Comparison of ENCODE assay signal across 12 cellular contexts in genomic region chr3:44468572-44469520, GRCh38. TPM values are rescaled to one million over a fixed set of nuclear protein-coding genes. Genes with fewer than 3 reads are reported as not detected.
DNase-seq lines count a peak whose midpoint lies in the region; ATAC-seq, FAIRE-seq and TF ChIP-seq lines count a peak whose summit lies in the region.
"Had no signal": no experiment of that assay in that cellular context is flagged by ENCODE, and none has a peak within 500 bp of the region (broad histone marks: within the 10 kb centered on the region; RNA-seq: fewer than 3 reads in every experiment).

No MANE protein-coding gene starts in this region.

- H3K4me2 ChIP-seq in K562 (ENCODE audit: insufficient read depth, low read length) (peak overlapping the region; percentile 64), mesenchymal stem cell (ENCODE audit: low read length, poor library complexity, severe bottlenecking) (peak overlapping the region; percentile 21)

- WGBS in K562 (ENCODE audit: insufficient coverage, low coverage, missing lambda C conversion rate): 19% methylated on average over 10 of the region's 10 CpGs
- 59% methylated on average over 10 of the region's 10 CpGs for WGBS in mesenchymal stem cell

- no peak overlapping the region for H2BK5ac ChIP-seq in mesenchymal stem cell (ENCODE audit: low read depth, low read length, poor library complexity, severe bottlenecking)

- H2AK5ac ChIP-seq in mesenchymal stem cell (ENCODE audit: low read length, severe bottlenecking): no peak overlapping the region

- H3K27me3 ChIP-seq in HUES6 (ENCODE audit: control insufficient read depth, insufficient read depth, low read length): no peaks in the 10 kb centered on the region
- no peaks in the 10 kb centered on the region for H3K27me3 ChIP-seq in K562 (ENCODE audit: control insufficient read depth in 2 of 2, insufficient read depth in 2 of 2, low read length in 2 of 2)
- no peaks in the 10 kb centered on the region for H3K27me3 ChIP-seq in mesenchymal stem cell (ENCODE audit: control insufficient read depth in 1 of 2, insufficient read depth in 1 of 2, low read length in 2 of 2)
- H3K27me3 ChIP-seq: sigmoid colon, SJSA1 had no signal

- no peaks in the 10 kb centered on the region for H3K9me1 ChIP-seq in K562 (ENCODE audit: control insufficient read depth, insufficient read depth, low read length)

- H3K14ac ChIP-seq in mesenchymal stem cell (ENCODE audit: low read length in 2 of 2): no peak overlapping the region

- no peak for TF ChIP-seq RAD21 in K562 (CRISPR knock-in tag; conservative IDR thresholded peaks at IDR 0.05 in 1 of 2, IDR thresholded peaks at IDR 0.05 in 1 of 2)

- H3K4me3 ChIP-seq in HUES6 (ENCODE audit: low read depth, low read length): no peak overlapping the region
- H3K4me3 ChIP-seq in K562: no peak overlapping the region
- H3K4me3 ChIP-seq in mesenchymal stem cell (ENCODE audit: insufficient read depth in 1 of 2, low read depth in 1 of 2, low read length in 2 of 2): peak overlapping the region in 1 of 2 experiments; percentile 8
- H3K4me3 ChIP-seq: sigmoid colon, SJSA1 had no signal

- no peak overlapping the region for H4K8ac ChIP-seq in mesenchymal stem cell (ENCODE audit: low read length)

- H2BK120ac ChIP-seq in mesenchymal stem cell (ENCODE audit: low read depth, low read length): no peak overlapping the region

- peaks cover 11% of the 10 kb centered on the region for H3K4me1 ChIP-seq in HUES6 (ENCODE audit: control insufficient read depth, insufficient read depth, low read length)
- H3K4me1 ChIP-seq in K562 (replicated peaks in 1 of 2; ENCODE audit: control insufficient read depth in 2 of 2, insufficient read depth in 2 of 2, low read length in 2 of 2): peaks cover 23 to 50% of the 10 kb centered on the region in 2 experiments
- peaks cover 3% of the 10 kb centered on the region for H3K4me1 ChIP-seq in mesenchymal stem cell (ENCODE audit: control insufficient read depth, insufficient read depth, low read depth, low read length)
- H3K4me1 ChIP-seq: SJSA1 had no signal

- TF ChIP-seq CTCF in K562 (IDR thresholded peaks at IDR 0.05 in 2 of 3, conservative IDR thresholded peaks at IDR 0.05 in 1 of 3; ENCODE audit: insufficient read depth in 2 of 3, low read depth in 1 of 3, low read length in 3 of 3): no peak

- TF ChIP-seq EP300 in K562 (IDR thresholded peaks at IDR 0.05; ENCODE audit: low read length): no peak; the same call in 1 of the 2 replicates

- peaks cover 28% of the 10 kb centered on the region for H3K79me1 ChIP-seq in mesenchymal stem cell (replicated peaks; ENCODE audit: low read length, poor library complexity, severe bottlenecking)

- no peaks in the 10 kb centered on the region; the same call in 1 of the 2 replicates for H4K20me1 ChIP-seq in K562 (replicated peaks; ENCODE audit: control insufficient read depth, insufficient read depth, low read length)

- DNase-seq in A172 (ENCODE audit: low spot score) (peak; percentile 31), K562 (ENCODE audit: extremely low read depth in 1 of 4, low spot score in 3 of 4) (peak; percentile 73 to 87 (median 79)), mesenchymal stem cell (peak; percentile 51), hippocampal formation (lab: John Stamatoyannopoulos, UW) (no peak), left cardiac atrium (no peak)
- DNase-seq: activated naive CD8-positive, alpha-beta T cell treated with anti-CD3 and anti-CD28 coated beads, Interleukin-2, amount 10 ng/mL, durations not matched to agents 7 days and 5 days; NCI-H1105 treated with DMSO at 0.1 percent for 48 hours; sigmoid colon had no signal

- peak overlapping the region in 1 of 2 experiments; percentile 42 for H2BK12ac ChIP-seq in mesenchymal stem cell (ENCODE audit: low read length in 2 of 2)

- BruUV-seq in K562 (replicated peaks; lab: Mats Ljungman, UMichigan): no TSS peak

- H3K9ac ChIP-seq in HUES6 (ENCODE audit: low read length): peak overlapping the region; percentile 3
- H3K9ac ChIP-seq in K562 (ENCODE audit: insufficient read depth in 1 of 2, low read depth in 2 of 2, low read length in 2 of 2): peak overlapping the region in 1 of 2 experiments; percentile 38; a peak in 1 of 4 replicates
- peak overlapping the region; percentile 65 for H3K9ac ChIP-seq in mesenchymal stem cell (ENCODE audit: low read length)

- H3K9me3 ChIP-seq in HUES6 (ENCODE audit: control insufficient read depth, insufficient read depth, low read depth, low read length) (no peaks in the 10 kb centered on the region), K562 (replicated peaks; ENCODE audit: control insufficient read depth, insufficient read depth, low read depth, low read length) (no peaks in the 10 kb centered on the region), mesenchymal stem cell (ENCODE audit: control insufficient read depth, low read length) (no peaks in the 10 kb centered on the region)
- H3K9me3 ChIP-seq: sigmoid colon, SJSA1 had no signal

- CTCF ChIA-PET in K562 (lab: Yijun Ruan, JAX; ENCODE audit: low intra/inter-chr PET ratio): no interaction called here

- ATAC-seq in K562 (peak; percentile 85), GM21515 (IDR thresholded peaks at IDR 0.05; ENCODE audit: unreplicated experiment) (no peak), left cardiac atrium (no peak), HG03097 (IDR thresholded peaks at IDR 0.05; ENCODE audit: low FRiP score, unreplicated experiment) (no peak)

- peak overlapping the region; percentile 30 for H2AFZ ChIP-seq in K562 (ENCODE audit: low read depth, low read length)
- no peak overlapping the region for H2AFZ ChIP-seq in mesenchymal stem cell (ENCODE audit: low read depth, low read length)

- intact Hi-C loops in K562 (cut with micrococcal nuclease) (no loop called here), left cardiac atrium (cut with DNase I) (no loop called here)

- H3K23ac ChIP-seq in mesenchymal stem cell (ENCODE audit: low read length in 2 of 2): no peak overlapping the region

- POLR2A ChIA-PET in K562 (lab: Yijun Ruan, JAX): interaction anchor here (0.6 to 1.6 kb wide), 5 partner anchors 10 to 804 kb away, joined by 3 to 7 read pairs (median 4); no protein-coding TSS in a partner anchor

- no peak overlapping the region for H2BK15ac ChIP-seq in mesenchymal stem cell (ENCODE audit: low read depth, poor library complexity, severe bottlenecking)

- H3K18ac ChIP-seq in mesenchymal stem cell (ENCODE audit: low read depth in 1 of 2, low read length in 2 of 2): no peak overlapping the region

- H3K4ac ChIP-seq in mesenchymal stem cell (ENCODE audit: low read depth in 1 of 2, low read length in 2 of 2): no peak overlapping the region

- no peak overlapping the region for H4K91ac ChIP-seq in mesenchymal stem cell (ENCODE audit: low read length)

- H3K27ac ChIP-seq in HUES6 (ENCODE audit: low read depth, low read length) (no peak overlapping the region; the same call in 1 of the 2 replicates), K562 (ENCODE audit: extremely low read depth, low read depth, low read length) (peak overlapping the region; percentile 68), mesenchymal stem cell (ENCODE audit: low read length, poor library complexity, severe bottlenecking) (peak overlapping the region; percentile 68)
- H3K27ac ChIP-seq: sigmoid colon, SJSA1 had no signal

- peak; percentile 67 for FAIRE-seq in K562 (lab: Jason Lieb, UNC)

- TF ChIP-seq POLR2A in K562 (conservative IDR thresholded peaks at IDR 0.05): no peak

- H3K36me3 ChIP-seq in HUES6 (ENCODE audit: control insufficient read depth, insufficient read depth, low read length) (peaks cover 17% of the 10 kb centered on the region), K562 (ENCODE audit: control insufficient read depth, insufficient read depth, low read length) (peaks cover 59% of the 10 kb centered on the region), mesenchymal stem cell (ENCODE audit: control insufficient read depth in 1 of 2, insufficient read depth in 2 of 2, low read depth in 1 of 2, low read length in 2 of 2) (peaks cover 16 to 22% of the 10 kb centered on the region in 2 experiments)

- H3K79me2 ChIP-seq in K562 (ENCODE audit: control insufficient read depth, insufficient read depth, low read length): peaks cover 79% of the 10 kb centered on the region

- in situ Hi-C loops in K562 (cut with MboI): no loop called here

RNA-seq across cellular contexts. Expression of gene ZNF445, which starts 8.6 kb away (rescaled TPM):
- total RNA-seq in A172 (2014; rRNA removed; shearing (Covaris generic)): 4.6 and 5.4 TPM in 2 replicates
- 68.7 and 76.5 TPM in 2 replicates for total RNA-seq in K562 (2011; cell fraction: chromatin; rRNA removed; ENCODE audit: low replicate concordance)
- 40.7 and 42.0 TPM in 2 replicates for total RNA-seq in K562 (2011; cell fraction: nucleolus; rRNA removed)
- total RNA-seq in K562 (2011; cell fraction: nucleoplasm; rRNA removed): 53.5 and 72.7 TPM in 2 replicates
- total RNA-seq in K562 (2014; rRNA removed) (5.8 and 7.9 TPM in 2 replicates), K562 (2014; rRNA removed; fragmentation: Illumina TruSeq; extraction: Trizol) (13.9 and 14.3 TPM in 2 replicates), K562 (2015; rRNA removed; fragmentation: Illumina TruSeq; extraction: Trizol) (14.0 and 15.0 TPM in 2 replicates), K562 (2021) (24.2 and 26.9 TPM in 2 replicates), left cardiac atrium (10 to 100 TPM; 11.1 to 13.5 TPM)
- polyA plus RNA-seq in K562 (2011; rRNA removed) (10.6 and 11.8 TPM in 2 replicates), K562 (2014; fragmentation: Illumina TruSeq; extraction: Trizol) (9.5 and 9.9 TPM in 2 replicates), K562 (2014; fragmentation: Nextera tagmentation; extraction: Ambion mirVana) (1 to 10 TPM; 1.2 to 1.8 TPM), K562 (2014; rRNA removed) (12.4 and 13.1 TPM in 2 replicates)
- polyA plus RNA-seq in K562 (2011; cell fraction: cytosol; rRNA removed): 4.0 and 6.6 TPM in 2 replicates
- 22.0 and 24.1 TPM in 2 replicates for polyA plus RNA-seq in K562 (2011; cell fraction: nucleus; rRNA removed)
- polyA plus RNA-seq in K562 (2012): 6.6 and 7.6 TPM in 2 replicates
- polyA minus RNA-seq in K562 (2011; rRNA and poly(A)+ RNA removed): 22.8 and 24.7 TPM in 2 replicates
- polyA minus RNA-seq in K562 (2011; cell fraction: cytosol; rRNA and poly(A)+ RNA removed): 8.6 and 11.1 TPM in 2 replicates
- 14.1 and 22.8 TPM in 2 replicates for polyA minus RNA-seq in K562 (2011; cell fraction: nucleus; rRNA and poly(A)+ RNA removed)
- polyA plus RNA-seq in mesenchymal stem cell (2013, experiment 1 of 2): 3.9 TPM
- 3.6 TPM for polyA plus RNA-seq in mesenchymal stem cell (2013, experiment 2 of 2)

Comparison
In these comparisons a context has a peak if more than half of its experiments do, and no peak if none do; other contexts are left out.
1. DNase-seq: peak in A172 (single experiment), K562 (4 of 4) and mesenchymal stem cell (single experiment); none in hippocampal formation (0 of 2) and left cardiac atrium (single experiment).